In genomic region chr2:189783927-189784867, GRCh38 we compare ENCODE assay signal across 2 cellular contexts.
TF ChIP-seq lines count a peak whose summit lies in the region.

A gene with protein sequence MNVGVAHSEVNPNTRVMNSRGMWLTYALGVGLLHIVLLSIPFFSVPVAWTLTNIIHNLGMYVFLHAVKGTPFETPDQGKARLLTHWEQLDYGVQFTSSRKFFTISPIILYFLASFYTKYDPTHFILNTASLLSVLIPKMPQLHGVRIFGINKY (minus strand): TSS chr2:189784339. CDS start chr2:189782595, 1,744 bp downstream.
Gene PMS1, plus strand, starts transcription at chr2:189784450. Its CDS starts 7,360 bp downstream, at chr2:189791810.

TF ChIP-seq in IMR-90, 13 proteins besides CTCF, POLR2A, EP300 and RAD21:
- TF ChIP-seq RFX5 (IDR thresholded peaks at IDR 0.05; ENCODE audit: low read depth, low read length) (no peak), CEBPB (IDR thresholded peaks at IDR 0.05; ENCODE audit: low read depth, low read length) (no peak), FOS (IDR thresholded peaks at IDR 0.05; ENCODE audit: low read depth, low read length) (no peak; the same call in 1 of the 2 replicates), CHD1 (IDR thresholded peaks at IDR 0.05; ENCODE audit: low read depth, low read length) (no peak), SMC3 (IDR thresholded peaks at IDR 0.05; ENCODE audit: low read depth, low read length) (no peak), ELK1 (IDR thresholded peaks at IDR 0.05; ENCODE audit: borderline replicate concordance, low read depth, low read length) (no peak), NFE2L2 (IDR thresholded peaks at IDR 0.05; ENCODE audit: low read depth, low read length) (no peak), MAZ (IDR thresholded peaks at IDR 0.05; ENCODE audit: borderline replicate concordance, low read depth, low read length) (peak; percentile 70; the same call in 1 of the 2 replicates), BHLHE40 (IDR thresholded peaks at IDR 0.05; ENCODE audit: low read depth, low read length) (peak; percentile 43; the same call in 1 of the 2 replicates), MAFK (IDR thresholded peaks at IDR 0.05; ENCODE audit: low read depth, low read length) (no peak), RCOR1 (IDR thresholded peaks at IDR 0.05; ENCODE audit: insufficient replicate concordance, low read length) (no peak), MXI1 (IDR thresholded peaks at IDR 0.05; ENCODE audit: borderline replicate concordance, low read depth, low read length) (peak; percentile 96), USF2 (IDR thresholded peaks at IDR 0.05; ENCODE audit: low read depth, low read length) (no peak)

TF ChIP-seq in endothelial cell of umbilical vein, 7 proteins besides CTCF, POLR2A, EP300 and RAD21:
- TF ChIP-seq GATA2 (IDR thresholded peaks at IDR 0.05; ENCODE audit: insufficient read depth, insufficient read length, low read depth, low read length) (no peak), EZH2 (IDR thresholded peaks at IDR 0.05; ENCODE audit: borderline replicate concordance, low read depth, low read length, severe bottlenecking) (no peak), JUN (IDR thresholded peaks at IDR 0.05; ENCODE audit: borderline replicate concordance, insufficient read depth, insufficient read length, low read depth) (no peak), FOS (IDR thresholded peaks at IDR 0.05; ENCODE audit: borderline replicate concordance, insufficient read depth, low read length) (peak; percentile 71), MAX (IDR thresholded peaks at IDR 0.05; ENCODE audit: insufficient read depth, insufficient read length) (no peak), POLR2AphosphoS5 (IDR thresholded peaks at IDR 0.05; ENCODE audit: insufficient read depth, low read depth, low read length) (peak; percentile 97), MYC (IDR thresholded peaks at IDR 0.05; ENCODE audit: low read depth, low read length) (peak; percentile 45)
